ENCODE assay signal across 19 cellular contexts in the genomic region with DNA sequence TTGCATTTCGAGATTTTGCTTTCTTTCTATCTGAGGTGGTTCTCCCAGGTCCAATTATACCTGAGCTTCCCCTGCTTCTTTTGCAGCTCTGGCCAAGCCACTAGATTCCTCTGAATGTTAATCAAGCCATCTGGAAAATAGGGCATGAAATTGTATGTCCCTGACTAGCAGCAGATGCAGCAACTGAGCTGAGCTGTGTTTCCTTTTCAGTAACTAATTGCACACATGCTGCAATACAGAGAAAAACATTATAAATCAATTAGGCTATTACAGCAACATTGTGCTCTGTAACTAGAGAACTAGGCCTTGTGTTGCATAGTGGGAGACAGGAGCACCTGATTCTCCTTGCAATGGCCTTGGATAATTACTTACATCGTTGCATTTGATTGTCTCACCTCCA.
DNase-seq lines count a peak whose midpoint lies in the region; TF ChIP-seq lines count a peak whose summit lies in the region.
"Had no signal": no experiment of that assay in that cellular context is flagged by ENCODE, and none has a peak within 500 bp of the region (broad histone marks: within the 10 kb centered on the region; RNA-seq: fewer than 3 reads in every experiment).

No MANE protein-coding gene starts in this region.

- no peaks in the 10 kb centered on the region for H3K9me2 ChIP-seq in SK-N-SH

- peaks cover 27 to 34% of the 10 kb centered on the region in 2 experiments for H3K4me1 ChIP-seq in SK-N-SH (ENCODE audit: control insufficient read depth in 1 of 2, insufficient read depth in 2 of 2, low read depth in 1 of 2, low read length in 1 of 2)
- H3K4me1 ChIP-seq: colonic mucosa, neural progenitor cell had no signal

- intact Hi-C loops in activated T-helper 1 cell treated with anti-CD3 and anti-CD28 coated beads, Interleukin-12 subunit alpha, Interleukin-12 subunit beta, Interleukin-2, Interleukin-4 antibody, amounts not matched to agents 30 ng/mL and 10 ng/mL and 1 ng/mL, durations not matched to agents 14 hours and 24 hours and 36 hours (cut with micrococcal nuclease), result no loop called here

- H3K36me3 Mint-ChIP-seq in nephron (ENCODE audit: low read depth), result peaks cover under 1% of the 10 kb centered on the region
- H3K36me3 Mint-ChIP-seq in activated T-helper 1 cell treated with anti-CD3 and anti-CD28 coated beads, Interleukin-12 subunit alpha, Interleukin-12 subunit beta, Interleukin-2, Interleukin-4 antibody, amounts not matched to agents 30 ng/mL and 10 ng/mL and 1 ng/mL, durations not matched to agents 14 hours and 24 hours and 36 hours (ENCODE audit: low read depth), result peaks cover 8% of the 10 kb centered on the region
- H3K36me3 Mint-ChIP-seq: neural progenitor cell had no signal

- DNase-seq in NCI-H82 (lab: John Stamatoyannopoulos, UW), result peak; percentile 17
- DNase-seq in NCI-H82 treated with DMSO at 0.1 percent for 48 hours (lab: John Stamatoyannopoulos, UW; ENCODE audit: unreplicated experiment), result no peak
- DNase-seq in NCI-H1436 treated with DMSO at 0.1 percent for 48 hours (lab: John Stamatoyannopoulos, UW), result peak; percentile 86
- peak; percentile 51 for DNase-seq in SK-N-SH
- no peak for DNase-seq in mucosa of gallbladder (ENCODE audit: low spot score)
- DNase-seq in mesenteric fat pad (ENCODE audit: low spot score), result no peak
- no peak for DNase-seq in activated T-helper 1 cell treated with anti-CD3 and anti-CD28 coated beads, Interleukin-12 subunit alpha, Interleukin-12 subunit beta, Interleukin-2, Interleukin-4 antibody, amounts not matched to agents 30 ng/mL and 10 ng/mL and 1 ng/mL, durations not matched to agents 14 hours and 24 hours and 36 hours (ENCODE audit: low spot score)
- DNase-seq: activated CD4-positive, CD25-positive, alpha-beta regulatory T cell; activated gamma-delta T cell; CD8-positive, alpha-beta memory T cell; colonic mucosa; GF-D8; heart left ventricle; KBM-7; NCI-H1048; Right ventricle myocardium superior had no signal

- no peaks in the 10 kb centered on the region for H3K36me3 ChIP-seq in SK-N-SH (replicated peaks in 1 of 2; ENCODE audit: control insufficient read depth in 1 of 2, insufficient read depth in 2 of 2, low read length in 1 of 2)
- H3K36me3 ChIP-seq: colonic mucosa, heart left ventricle, neural progenitor cell had no signal

- no peak for TF ChIP-seq RAD21 in SK-N-SH (IDR thresholded peaks at IDR 0.05; ENCODE audit: low read length)

- no peak overlapping the region for H3K4me2 ChIP-seq in SK-N-SH
- H3K4me2 ChIP-seq: neural progenitor cell had no signal

- TF ChIP-seq EP300 in SK-N-SH (IDR thresholded peaks at IDR 0.05; ENCODE audit: borderline replicate concordance in 1 of 2, low read depth in 1 of 2, low read length in 1 of 2), result peak in 1 of 2 experiments; percentile 52; a peak in 1 of 4 replicates

- H3K9ac ChIP-seq in SK-N-SH, result no peak overlapping the region
- H3K9ac ChIP-seq: neural progenitor cell had no signal

- 66% methylated on average over 2 of the region's 2 CpGs for WGBS in SK-N-SH (ENCODE audit: low lambda C conversion rate)

- H3K27ac Mint-ChIP-seq in nephron, result peak overlapping the region; percentile 57 to 93 (median 91)
- no peak overlapping the region for H3K27ac Mint-ChIP-seq in activated T-helper 1 cell treated with anti-CD3 and anti-CD28 coated beads, Interleukin-12 subunit alpha, Interleukin-12 subunit beta, Interleukin-2, Interleukin-4 antibody, amounts not matched to agents 30 ng/mL and 10 ng/mL and 1 ng/mL, durations not matched to agents 14 hours and 24 hours and 36 hours
- H3K27ac Mint-ChIP-seq: neural progenitor cell; stimulated activated naive CD8-positive, alpha-beta T cell treated with anti-CD3 and anti-CD28 coated beads, Interleukin-15, Interleukin-2, amounts not matched to agents 100 ng/mL and 50 ng/mL, for 24 hours had no signal

- peak overlapping the region in 1 of 2 experiments; percentile 94; a peak in 2 of 4 replicates for H3K27ac ChIP-seq in SK-N-SH (ENCODE audit: low read depth in 2 of 2, low read length in 1 of 2)
- H3K27ac ChIP-seq: colonic mucosa, heart left ventricle, neural progenitor cell had no signal

- H3K9me3 ChIP-seq in SK-N-SH, result no peaks in the 10 kb centered on the region
- H3K9me3 ChIP-seq: colonic mucosa, heart left ventricle had no signal

- peaks cover 34% of the 10 kb centered on the region for H3K4me1 Mint-ChIP-seq in nephron
- H3K4me1 Mint-ChIP-seq in activated T-helper 1 cell treated with anti-CD3 and anti-CD28 coated beads, Interleukin-12 subunit alpha, Interleukin-12 subunit beta, Interleukin-2, Interleukin-4 antibody, amounts not matched to agents 30 ng/mL and 10 ng/mL and 1 ng/mL, durations not matched to agents 14 hours and 24 hours and 36 hours (ENCODE audit: low read depth), result peaks cover 60% of the 10 kb centered on the region

- no peak overlapping the region for H3K4me3 ChIP-seq in SK-N-SH (ENCODE audit: low read depth in 2 of 2, low read length in 1 of 2)
- H3K4me3 ChIP-seq: colonic mucosa, heart left ventricle, neural progenitor cell had no signal

- H3K27me3 ChIP-seq in SK-N-SH (ENCODE audit: insufficient read depth), result no peaks in the 10 kb centered on the region
- H3K27me3 ChIP-seq: colonic mucosa, heart left ventricle, neural progenitor cell had no signal

- POLR2A ChIA-PET in SK-N-SH (lab: Yijun Ruan, JAX), result no interaction called here

- no peak overlapping the region for H2AFZ ChIP-seq in SK-N-SH (ENCODE audit: low read depth)
- H2AFZ ChIP-seq: neural progenitor cell had no signal

- CTCF ChIA-PET in SK-N-SH (lab: Yijun Ruan, JAX), result interaction anchor here (1.3 to 3.4 kb wide), 8 partner anchors 21 to 777 kb away, joined by 4 to 16 read pairs (median 8); no protein-coding TSS in a partner anchor

- H3K79me2 ChIP-seq in SK-N-SH (ENCODE audit: insufficient read depth), result no peaks in the 10 kb centered on the region

- peaks cover 4% of the 10 kb centered on the region for H3K9me3 Mint-ChIP-seq in nephron
- peaks cover 5% of the 10 kb centered on the region for H3K9me3 Mint-ChIP-seq in activated T-helper 1 cell treated with anti-CD3 and anti-CD28 coated beads, Interleukin-12 subunit alpha, Interleukin-12 subunit beta, Interleukin-2, Interleukin-4 antibody, amounts not matched to agents 30 ng/mL and 10 ng/mL and 1 ng/mL, durations not matched to agents 14 hours and 24 hours and 36 hours
- H3K9me3 Mint-ChIP-seq: CD8-positive, alpha-beta memory T cell had no signal

- H3K4me3 Mint-ChIP-seq in nephron, result no peak overlapping the region
- no peak overlapping the region for H3K4me3 Mint-ChIP-seq in activated T-helper 1 cell treated with anti-CD3 and anti-CD28 coated beads, Interleukin-12 subunit alpha, Interleukin-12 subunit beta, Interleukin-2, Interleukin-4 antibody, amounts not matched to agents 30 ng/mL and 10 ng/mL and 1 ng/mL, durations not matched to agents 14 hours and 24 hours and 36 hours
- H3K4me3 Mint-ChIP-seq: CD8-positive, alpha-beta memory T cell; neural progenitor cell; stimulated activated naive CD8-positive, alpha-beta T cell treated with anti-CD3 and anti-CD28 coated beads, Interleukin-15, Interleukin-2, amounts not matched to agents 100 ng/mL and 50 ng/mL, for 24 hours had no signal

- TF ChIP-seq CTCF in SK-N-SH (IDR thresholded peaks at IDR 0.05) (no peak), nephron (IDR thresholded peaks at IDR 0.05; ENCODE audit: unreplicated experiment in 3 of 3) (no peak)

- no peaks in the 10 kb centered on the region for H3K27me3 Mint-ChIP-seq in nephron (ENCODE audit: low read depth)
- no peaks in the 10 kb centered on the region for H3K27me3 Mint-ChIP-seq in activated T-helper 1 cell treated with anti-CD3 and anti-CD28 coated beads, Interleukin-12 subunit alpha, Interleukin-12 subunit beta, Interleukin-2, Interleukin-4 antibody, amounts not matched to agents 30 ng/mL and 10 ng/mL and 1 ng/mL, durations not matched to agents 14 hours and 24 hours and 36 hours (ENCODE audit: insufficient read depth)
- H3K27me3 Mint-ChIP-seq: stimulated activated naive CD8-positive, alpha-beta T cell treated with anti-CD3 and anti-CD28 coated beads, Interleukin-15, Interleukin-2, amounts not matched to agents 100 ng/mL and 50 ng/mL, for 24 hours had no signal

- H4K20me1 ChIP-seq in SK-N-SH (ENCODE audit: insufficient read depth), result no peaks in the 10 kb centered on the region

- no peaks in the 10 kb centered on the region for H3F3A ChIP-seq in SK-N-SH (replicated peaks; ENCODE audit: insufficient read depth)

TF ChIP-seq in SK-N-SH, 30 proteins besides CTCF, POLR2A, EP300 and RAD21:
- TF ChIP-seq, protein P1, sequence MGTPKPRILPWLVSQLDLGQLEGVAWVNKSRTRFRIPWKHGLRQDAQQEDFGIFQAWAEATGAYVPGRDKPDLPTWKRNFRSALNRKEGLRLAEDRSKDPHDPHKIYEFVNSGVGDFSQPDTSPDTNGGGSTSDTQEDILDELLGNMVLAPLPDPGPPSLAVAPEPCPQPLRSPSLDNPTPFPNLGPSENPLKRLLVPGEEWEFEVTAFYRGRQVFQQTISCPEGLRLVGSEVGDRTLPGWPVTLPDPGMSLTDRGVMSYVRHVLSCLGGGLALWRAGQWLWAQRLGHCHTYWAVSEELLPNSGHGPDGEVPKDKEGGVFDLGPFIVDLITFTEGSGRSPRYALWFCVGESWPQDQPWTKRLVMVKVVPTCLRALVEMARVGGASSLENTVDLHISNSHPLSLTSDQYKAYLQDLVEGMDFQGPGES (IDR thresholded peaks at IDR 0.05; ENCODE audit: low read depth, low read length), result no peak
- TF ChIP-seq CHD2 (IDR thresholded peaks at IDR 0.05; ENCODE audit: low read length, partially characterized antibody), result peak; percentile 72
- TF ChIP-seq MXI1 (IDR thresholded peaks at IDR 0.05; ENCODE audit: low read depth, low read length), result 0 out of 2 replicates have a peak, but pooled peaks have one; percentile 39
- peak; percentile 47; the same call in 1 of the 2 replicates for TF ChIP-seq GATA2 (CRISPR knock-in tag; IDR thresholded peaks at IDR 0.05)
- TF ChIP-seq RCOR1 (IDR thresholded peaks at IDR 0.05; ENCODE audit: low read length), result peak; percentile 88

Comparison
In these comparisons a context has a peak if more than half of its experiments do, and no peak if none do; other contexts are left out.
1. DNase-seq: peak in NCI-H82 (single experiment), NCI-H1436 treated with DMSO at 0.1 percent for 48 hours (single experiment) and SK-N-SH (single experiment); none in NCI-H82 treated with DMSO at 0.1 percent for 48 hours (single experiment), mucosa of gallbladder (single experiment), mesenteric fat pad (single experiment) and activated T-helper 1 cell treated with anti-CD3 and anti-CD28 coated beads, Interleukin-12 subunit alpha, Interleukin-12 subunit beta, Interleukin-2, Interleukin-4 antibody, amounts not matched to agents 30 ng/mL and 10 ng/mL and 1 ng/mL, durations not matched to agents 14 hours and 24 hours and 36 hours (single experiment).